9 cellular contexts compared by ENCODE assay signal in the genomic region with DNA sequence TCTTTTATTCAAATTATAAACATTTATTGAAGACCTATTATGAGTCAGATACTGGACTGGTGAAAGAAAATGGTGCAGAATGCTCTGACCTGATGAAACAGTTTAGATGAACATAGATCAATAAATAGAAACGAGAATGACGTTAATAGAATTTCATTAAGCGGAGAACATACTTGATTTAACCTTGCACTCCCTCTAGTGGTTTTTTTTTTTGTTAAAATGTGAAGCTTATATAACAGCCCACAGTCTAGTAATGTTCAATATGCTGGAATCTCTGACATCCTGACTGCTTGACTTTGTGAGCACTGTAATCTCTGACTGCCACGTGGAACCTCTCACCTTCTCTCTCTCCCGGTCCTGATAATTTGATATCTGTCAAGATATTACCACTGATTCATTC. TPM values are rescaled to one million over a fixed set of nuclear protein-coding genes. Genes with fewer than 3 reads are reported as not detected.
A peak's percentile ranks its signal among the peaks of the same experiment; 100 is the strongest.
DNase-seq lines count a peak whose midpoint lies in the region; ATAC-seq and TF ChIP-seq lines count a peak whose summit lies in the region.
"Had no signal": no experiment of that assay in that cellular context is flagged by ENCODE, and none has a peak within 500 bp of the region (broad histone marks: within the 10 kb centered on the region; RNA-seq: fewer than 3 reads in every experiment).

No MANE protein-coding gene starts in this region.

- H3K18ac ChIP-seq in H9 (ENCODE audit: insufficient read length, low read depth, low read length): no peak overlapping the region

- no peaks in the 10 kb centered on the region for H3K79me1 ChIP-seq in H9 (ENCODE audit: insufficient read depth, low read depth, low read length, poor library complexity, severe bottlenecking)

- H3K36me3 Mint-ChIP-seq in H9 (ENCODE audit: insufficient read depth in 1 of 3, low read depth in 3 of 3): peaks cover 4 to 6% (median 4%) of the 10 kb centered on the region in 3 experiments; a peak in 5 of 7 replicates

- no peak overlapping the region for H4K91ac ChIP-seq in H9 (ENCODE audit: insufficient read length, low read depth, low read length)

- peak; percentile 50; the same call in 2 of the 3 replicates for TF ChIP-seq CTCF in H9 (conservative IDR thresholded peaks at IDR 0.05)
- peak; percentile 34 for TF ChIP-seq CTCF in fibroblast of mammary gland (conservative IDR thresholded peaks at IDR 0.05; ENCODE audit: control insufficient read depth, insufficient read depth, low read depth, low read length)
- TF ChIP-seq CTCF in retinal pigment epithelial cell (conservative IDR thresholded peaks at IDR 0.05; ENCODE audit: low read depth, low read length): peak; percentile 37

- H3K27ac Mint-ChIP-seq in H9: no peak overlapping the region

- ATAC-seq in GM21786 (IDR thresholded peaks at IDR 0.05; ENCODE audit: unreplicated experiment): no peak

- no peaks in the 10 kb centered on the region for H3K4me1 Mint-ChIP-seq in H9

- no peak overlapping the region for H2BK12ac ChIP-seq in H9 (ENCODE audit: insufficient read length, low read depth, low read length)

- no peak overlapping the region for H3K23ac ChIP-seq in H9 (ENCODE audit: insufficient read length, low read depth, low read length)

- H3K27me3 ChIP-seq in H9 (ENCODE audit: insufficient read depth, low read length): no peaks in the 10 kb centered on the region

- no peak overlapping the region for H2BK20ac ChIP-seq in H9 (ENCODE audit: low read depth, low read length, poor library complexity, severe bottlenecking)

- H3K4me3 ChIP-seq in fibroblast of mammary gland (ENCODE audit: control insufficient read depth, low read depth, low read length): no peak overlapping the region
- H3K4me3 ChIP-seq in retinal pigment epithelial cell (ENCODE audit: low read length): no peak overlapping the region

- no peak overlapping the region for H3K14ac ChIP-seq in H9 (ENCODE audit: insufficient read depth, low read length)

- H4K8ac ChIP-seq in H9 (replicated peaks; ENCODE audit: insufficient read length, low read depth, low read length): no peak overlapping the region

- H3T11ph ChIP-seq in H9 (ENCODE audit: low read length): no peak overlapping the region

- H3K23me2 ChIP-seq in H9 (ENCODE audit: insufficient read length, low read depth, low read length, poor library complexity, severe bottlenecking): no peaks in the 10 kb centered on the region

- H3K4me3 Mint-ChIP-seq in H9: no peak overlapping the region; a peak in 1 of 5 replicates

- H3K4me2 ChIP-seq in H9 (ENCODE audit: insufficient read depth, insufficient read length, low read length): no peak overlapping the region

- no peak overlapping the region for H3K4ac ChIP-seq in H9 (ENCODE audit: low read depth, low read length)

- H2AFZ ChIP-seq in H9 (ENCODE audit: low read length): no peak overlapping the region

- H3K4me1 ChIP-seq in H9 (ENCODE audit: insufficient read depth, low read length): no peaks in the 10 kb centered on the region

- no peak overlapping the region for H3K27ac ChIP-seq in H9 (ENCODE audit: insufficient read length, low read depth, low read length)

- no CpG with 5 or more reads among the region's 5 CpGs for WGBS in H9 (ENCODE audit: extremely low coverage, insufficient read length, low lambda C conversion rate)

- peaks cover 52 to 72% of the 10 kb centered on the region in 2 experiments for H3K9me3 Mint-ChIP-seq in H9

- H3K9ac ChIP-seq in H9 (ENCODE audit: extremely low read depth, insufficient read length, low read length): no peak overlapping the region

- H2BK120ac ChIP-seq in H9 (ENCODE audit: low read depth, low read length, poor library complexity, severe bottlenecking): no peak overlapping the region

- peaks cover 23% of the 10 kb centered on the region for H3K9me3 ChIP-seq in H9 (ENCODE audit: control insufficient read depth, low read depth, low read length)

- no peaks in the 10 kb centered on the region for H3K79me2 ChIP-seq in H9 (ENCODE audit: insufficient read depth, low read length)

- H2BK15ac ChIP-seq in H9 (ENCODE audit: low read depth, low read length): no peak overlapping the region

- no peak overlapping the region for H3K56ac ChIP-seq in H9 (ENCODE audit: insufficient read length, low read depth, low read length)

- no peak overlapping the region for H4K5ac ChIP-seq in H9 (ENCODE audit: insufficient read length, low read depth, low read length)

- no peak overlapping the region for H2BK5ac ChIP-seq in H9 (ENCODE audit: insufficient read length, low read length)

- H3K27me3 Mint-ChIP-seq in H9 (ENCODE audit: low read depth): no peaks in the 10 kb centered on the region

- DNase-seq in H9 (no peak), NOMO-1 treated with dmso at 0.1 percent for 144 hours (lab: John Stamatoyannopoulos, UW; ENCODE audit: unreplicated experiment) (peak; percentile 6), fibroblast of mammary gland (ENCODE audit: low read depth) (peak; percentile 59), retinal pigment epithelial cell (ENCODE audit: low read depth) (no peak), NCI-H187 treated with DMSO at 0.1 percent for 48 hours (lab: John Stamatoyannopoulos, UW) (no peak)
- DNase-seq in activated CD4-positive, alpha-beta T cell treated with anti-CD3 and anti-CD28 coated beads for 4 hours: no peak
- no peak for DNase-seq in central memory CD4-positive, alpha-beta T cell
- DNase-seq: activated T-cell treated with anti-CD3 and anti-CD28 coated beads for 4 hours had no signal

- H4K20me1 ChIP-seq in H9 (ENCODE audit: control insufficient read depth, insufficient read depth, insufficient read length): no peaks in the 10 kb centered on the region

- no peak overlapping the region for H2AK5ac ChIP-seq in H9 (ENCODE audit: insufficient read length, low read length)

RNA-seq across cellular contexts. Expression of a gene that starts 32.3 kb away (rescaled TPM):
- 21.4 and 21.6 TPM in 2 replicates for total RNA-seq in H9 (2021)

Comparison
In these comparisons a context has a peak if more than half of its experiments do, and no peak if none do; other contexts are left out.
1. DNase-seq: peak in NOMO-1 treated with dmso at 0.1 percent for 144 hours (single experiment) and fibroblast of mammary gland (single experiment); none in H9 (single experiment), retinal pigment epithelial cell (single experiment), NCI-H187 treated with DMSO at 0.1 percent for 48 hours (single experiment), activated CD4-positive, alpha-beta T cell treated with anti-CD3 and anti-CD28 coated beads for 4 hours (0 of 2) and central memory CD4-positive, alpha-beta T cell (single experiment).
2. Peak in every context shown above with its lines, with median percentiles within 50 percentile points of each other: CTCF ChIP-seq.